ENCODE assay signal across 8 cellular contexts in the genomic region with DNA sequence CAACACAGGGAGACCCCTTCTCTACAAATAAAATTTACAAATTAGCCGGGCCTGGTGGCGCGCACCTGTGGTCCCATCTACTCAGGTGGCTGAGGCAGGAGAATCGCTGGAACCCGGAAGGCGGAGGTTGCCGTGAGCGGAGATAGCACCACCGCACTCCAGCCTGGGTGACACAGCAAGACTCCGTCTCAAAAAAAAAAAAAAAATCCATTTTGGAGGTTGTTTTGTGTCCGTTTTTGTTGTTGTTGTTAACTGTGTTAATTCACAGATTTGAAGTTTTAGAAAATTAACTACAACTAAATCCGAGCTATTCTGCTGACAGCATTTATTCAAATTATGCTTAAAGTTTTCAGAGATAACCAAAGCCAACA. TPM values are rescaled to one million over a fixed set of nuclear protein-coding genes. Genes with fewer than 3 reads are reported as not detected.
A peak's percentile ranks its signal among the peaks of the same experiment; 100 is the strongest.
DNase-seq lines count a peak whose midpoint lies in the region; ATAC-seq and TF ChIP-seq lines count a peak whose summit lies in the region.

No MANE protein-coding gene starts in this region.

- peak overlapping the region; percentile 87 to 90 for H3K4me3 Mint-ChIP-seq in CD14-positive monocyte

- no peaks in the 10 kb centered on the region for H3K36me3 ChIP-seq in parathyroid adenoma (ENCODE audit: control insufficient read depth, insufficient read depth, low read length)

- no peak overlapping the region for H3K9ac ChIP-seq in parathyroid adenoma

- H3K27me3 Mint-ChIP-seq in CD14-positive monocyte (ENCODE audit: low read depth in 3 of 3) = peaks cover 0 to 2% (median 0%) of the 10 kb centered on the region in 3 donors

- peaks cover 22% of the 10 kb centered on the region for H3K4me1 Mint-ChIP-seq in CD14-positive monocyte

- no peaks in the 10 kb centered on the region for H3K9me3 ChIP-seq in parathyroid adenoma (ENCODE audit: control insufficient read depth, low read length)

- peaks cover 18 to 22% of the 10 kb centered on the region in 2 donors for H3K36me3 Mint-ChIP-seq in CD14-positive monocyte

- H3K79me2 ChIP-seq in parathyroid adenoma = peaks cover 2% of the 10 kb centered on the region

- peak overlapping the region; percentile 60 for H3K4me3 ChIP-seq in fibroblast of mammary gland (ENCODE audit: control insufficient read depth, low read depth, low read length)
- peak overlapping the region; percentile 90 for H3K4me3 ChIP-seq in parathyroid adenoma (ENCODE audit: low read depth, low read length)

- H3K27ac Mint-ChIP-seq in CD14-positive monocyte = peak overlapping the region; percentile 90 to 97 (median 96)

- peak overlapping the region; percentile 66 for H2AFZ ChIP-seq in parathyroid adenoma

- H3K27ac ChIP-seq in parathyroid adenoma = peak overlapping the region; percentile 73

- H3K9me3 Mint-ChIP-seq in CD14-positive monocyte = no peaks in the 10 kb centered on the region

- peak overlapping the region; percentile 89 for H3K4me2 ChIP-seq in parathyroid adenoma (ENCODE audit: low read length)

- H3K4me1 ChIP-seq in parathyroid adenoma = no peaks in the 10 kb centered on the region

- no peak for TF ChIP-seq CTCF in CD14-positive monocyte (IDR thresholded peaks at IDR 0.05)
- no peak for TF ChIP-seq CTCF in fibroblast of mammary gland (conservative IDR thresholded peaks at IDR 0.05; ENCODE audit: control insufficient read depth, insufficient read depth, low read depth, low read length)
- no peak for TF ChIP-seq CTCF in parathyroid adenoma (IDR thresholded peaks at IDR 0.05)

- ATAC-seq in HG03442 (IDR thresholded peaks at IDR 0.05; ENCODE audit: unreplicated experiment) (peak; percentile 20), GM19324 (IDR thresholded peaks at IDR 0.05; ENCODE audit: low FRiP score, unreplicated experiment) (no peak), GM18870 (IDR thresholded peaks at IDR 0.05; ENCODE audit: unreplicated experiment) (no peak)

- H3K27me3 ChIP-seq in parathyroid adenoma (ENCODE audit: control insufficient read depth, insufficient read depth, low read length) = no peaks in the 10 kb centered on the region

- intact Hi-C loops in CD14-positive monocyte (cut with micrococcal nuclease) = loop anchor here (10.0 kb wide), 1 partner anchor 152 kb away; a partner anchor contains a TSS

- DNase-seq in CD14-positive monocyte (ENCODE audit: low spot score) (no peak), fibroblast of mammary gland (ENCODE audit: low read depth) (no peak), globus pallidus (ENCODE audit: low spot score) (no peak)
- peak; percentile 37 for DNase-seq in activated CD4-positive, alpha-beta T cell treated with anti-CD3 and anti-CD28 coated beads, Interleukin-2, amount 50 U/mL, for 1 hour

RNA-seq across cellular contexts. Expression of a gene that starts 0.6 kb away (rescaled TPM):
- polyA plus RNA-seq in CD14-positive monocyte = 10 to 100 TPM in 1 of 2 donors, 1 to 10 TPM in 1; 9.4 to 12.9 TPM
